11 cellular contexts compared by ENCODE assay signal in genomic region chr13:23460309-23460708, GRCh38.
DNase-seq lines count a peak whose midpoint lies in the region; ATAC-seq and TF ChIP-seq lines count a peak whose summit lies in the region.
"Had no signal": no experiment of that assay in that cellular context is flagged by ENCODE, and none has a peak within 500 bp of the region (broad histone marks: within the 10 kb centered on the region; RNA-seq: fewer than 3 reads in every experiment).

No MANE protein-coding gene starts in this region.

- ATAC-seq in GM19463 (IDR thresholded peaks at IDR 0.05; ENCODE audit: unreplicated experiment) (peak; percentile 66), HG03066 (IDR thresholded peaks at IDR 0.05; ENCODE audit: low read depth, unreplicated experiment) (peak; percentile 65), GM21825 (IDR thresholded peaks at IDR 0.05; ENCODE audit: unreplicated experiment) (no peak)
- ATAC-seq: gastrocnemius medialis had no signal

- peak; percentile 44 for DNase-seq in GM10266 (ENCODE audit: extremely low spot score)
- DNase-seq in RPMI8226: peak; percentile 61
- DNase-seq in superior temporal gyrus (ENCODE audit: extremely low spot score): no peak
- no peak for DNase-seq in cortex of kidney (lab: John Stamatoyannopoulos, UW)
- no peak for DNase-seq in AG20443 (ENCODE audit: low spot score)
- DNase-seq: colonic mucosa, gastrocnemius medialis, NCI-H1092 had no signal

- no peak for TF ChIP-seq CTCF in GM10266 (IDR thresholded peaks at IDR 0.05; ENCODE audit: control insufficient read depth, insufficient read depth, low read depth, missing control alignments)

Comparison
In these comparisons a context has a peak if more than half of its experiments do, and no peak if none do; other contexts are left out.
1. DNase-seq: peak in GM10266 (single experiment) and RPMI8226 (single experiment); none in superior temporal gyrus (single experiment), cortex of kidney (single experiment) and AG20443 (single experiment).